Comparison of ENCODE assay signal across 1 cellular context in the genomic region with DNA sequence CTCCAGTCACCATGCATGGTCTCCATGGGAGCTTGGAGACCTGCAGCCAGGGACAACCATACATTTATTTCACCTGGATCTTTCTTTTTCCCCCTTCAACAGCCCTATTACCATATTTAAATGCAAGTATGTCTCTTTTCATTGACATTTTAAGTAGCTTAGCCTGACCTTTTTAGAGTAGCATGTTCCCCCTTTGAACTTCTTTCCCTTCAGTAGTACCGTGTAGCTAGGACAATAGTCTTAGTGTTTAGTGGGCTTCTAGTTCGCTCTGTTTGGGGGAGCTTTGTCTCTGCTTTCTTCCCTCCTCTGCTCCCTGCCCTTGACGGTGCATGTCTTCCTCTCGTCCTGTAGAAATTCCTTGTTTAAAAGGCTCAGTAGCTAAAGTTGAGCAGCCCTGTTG.
TF ChIP-seq lines count a peak whose summit lies in the region.

No MANE protein-coding gene starts in this region.

TF ChIP-seq in IMR-90, 13 proteins besides CTCF, POLR2A, EP300 and RAD21:
- TF ChIP-seq, protein P1, sequence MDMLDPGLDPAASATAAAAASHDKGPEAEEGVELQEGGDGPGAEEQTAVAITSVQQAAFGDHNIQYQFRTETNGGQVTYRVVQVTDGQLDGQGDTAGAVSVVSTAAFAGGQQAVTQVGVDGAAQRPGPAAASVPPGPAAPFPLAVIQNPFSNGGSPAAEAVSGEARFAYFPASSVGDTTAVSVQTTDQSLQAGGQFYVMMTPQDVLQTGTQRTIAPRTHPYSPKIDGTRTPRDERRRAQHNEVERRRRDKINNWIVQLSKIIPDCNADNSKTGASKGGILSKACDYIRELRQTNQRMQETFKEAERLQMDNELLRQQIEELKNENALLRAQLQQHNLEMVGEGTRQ (IDR thresholded peaks at IDR 0.05; ENCODE audit: low read depth, low read length): no peak
- TF ChIP-seq CEBPB (IDR thresholded peaks at IDR 0.05; ENCODE audit: low read depth, low read length) (no peak), BHLHE40 (IDR thresholded peaks at IDR 0.05; ENCODE audit: low read depth, low read length) (no peak), RCOR1 (IDR thresholded peaks at IDR 0.05; ENCODE audit: insufficient replicate concordance, low read length) (no peak), FOS (IDR thresholded peaks at IDR 0.05; ENCODE audit: low read depth, low read length) (no peak)
